Comparison of ENCODE assay signal across 19 cellular contexts in the genomic region with DNA sequence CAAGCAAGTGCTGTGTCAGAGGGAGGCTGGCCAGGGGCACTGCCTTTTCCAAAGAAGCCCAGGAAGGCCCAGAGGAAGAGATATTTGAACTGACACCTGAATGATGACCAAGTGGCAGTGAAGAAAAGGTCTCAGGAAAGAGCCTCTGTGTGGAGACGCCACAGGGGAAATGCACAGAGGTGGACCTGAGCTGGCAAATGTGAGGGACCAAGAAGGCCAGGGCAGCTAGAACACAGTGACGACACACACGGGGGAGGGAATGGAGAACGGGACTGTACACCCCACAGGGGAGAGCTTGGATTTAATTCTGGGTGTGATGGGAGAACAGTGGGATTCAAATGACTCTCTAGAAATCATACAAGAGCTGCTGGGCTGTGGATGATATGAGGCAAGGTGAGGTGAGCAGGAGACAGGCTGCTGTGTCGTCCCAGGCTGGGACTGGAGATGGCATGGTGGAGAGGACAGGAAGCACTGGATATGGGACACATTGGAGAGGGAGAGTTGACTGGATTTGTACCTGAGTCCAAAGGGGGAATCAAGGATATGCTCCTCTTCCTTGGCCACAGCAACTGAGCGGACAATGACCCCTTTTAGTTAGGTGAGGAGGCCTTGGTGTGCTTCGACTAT.
DNase-seq lines count a peak whose midpoint lies in the region; ATAC-seq and TF ChIP-seq lines count a peak whose summit lies in the region.
"Had no signal": no experiment of that assay in that cellular context is flagged by ENCODE, and none has a peak within 500 bp of the region (broad histone marks: within the 10 kb centered on the region; RNA-seq: fewer than 3 reads in every experiment).

No MANE protein-coding gene starts in this region.

- no peak overlapping the region for H3K9ac ChIP-seq in neural progenitor cell
- H3K9ac ChIP-seq: BLaER1 treated with 17β-estradiol and CSF1 and Interleukin-3, amounts not matched to agents 10 nM and 100 nM had no signal

- intact Hi-C loops in vagina (cut with DNase I), result no loop called here

- no peaks in the 10 kb centered on the region for H3K27me3 ChIP-seq in neural progenitor cell
- H3K27me3 ChIP-seq in vagina, result no peaks in the 10 kb centered on the region
- H3K27me3 ChIP-seq: BLaER1 treated with 17β-estradiol and CSF1 and Interleukin-3, amounts not matched to agents 10 nM and 100 nM had no signal

- peaks cover 6% of the 10 kb centered on the region for H3K4me1 ChIP-seq in neural progenitor cell
- H3K4me1 ChIP-seq in vagina, result peaks cover 19% of the 10 kb centered on the region
- H3K4me1 ChIP-seq: A549 had no signal

- no peaks in the 10 kb centered on the region for H3K79me2 ChIP-seq in neural progenitor cell (ENCODE audit: low read depth)

- POLR2A ChIA-PET in activated naive CD8-positive, alpha-beta T cell treated with anti-CD3 and anti-CD28 coated beads, Interleukin-2, amount 10 ng/mL, durations not matched to agents 7 days and 5 days (lab: Charles Lee), result no interaction called here

- peaks cover 6% of the 10 kb centered on the region for H3K27me3 Mint-ChIP-seq in activated naive CD8-positive, alpha-beta T cell treated with anti-CD3 and anti-CD28 coated beads, Interleukin-2, amount 10 ng/mL, durations not matched to agents 7 days and 5 days
- H3K27me3 Mint-ChIP-seq in activated naive CD8-positive, alpha-beta T cell treated with anti-CD3 and anti-CD28 coated beads for 36 hours, result no peaks in the 10 kb centered on the region
- H3K27me3 Mint-ChIP-seq in neural progenitor cell (ENCODE audit: insufficient read depth, low read depth) (peaks cover 6% of the 10 kb centered on the region), chondrocyte (ENCODE audit: low read depth) (no peaks in the 10 kb centered on the region)

- no peak overlapping the region for H2AFZ ChIP-seq in neural progenitor cell (replicated peaks)

- H3K36me3 ChIP-seq in neural progenitor cell, result no peaks in the 10 kb centered on the region
- H3K36me3 ChIP-seq in vagina, result no peaks in the 10 kb centered on the region

- H3F3A ChIP-seq in neural progenitor cell (ENCODE audit: low read depth), result peaks cover 4% of the 10 kb centered on the region

- no peak overlapping the region for H3K4me3 Mint-ChIP-seq in activated naive CD8-positive, alpha-beta T cell treated with anti-CD3 and anti-CD28 coated beads, Interleukin-2, amount 10 ng/mL, durations not matched to agents 7 days and 5 days
- no peak overlapping the region for H3K4me3 Mint-ChIP-seq in activated naive CD8-positive, alpha-beta T cell treated with anti-CD3 and anti-CD28 coated beads for 36 hours
- H3K4me3 Mint-ChIP-seq in neural progenitor cell (no peak overlapping the region), chondrocyte (ENCODE audit: unreplicated experiment) (no peak overlapping the region)

- TF ChIP-seq POLR2A in vagina (IDR thresholded peaks at IDR 0.05), result no peak

- no peak overlapping the region for H3K4me2 ChIP-seq in neural progenitor cell
- H3K4me2 ChIP-seq: A549; BLaER1 treated with 17β-estradiol and CSF1 and Interleukin-3, amounts not matched to agents 10 nM and 100 nM had no signal

- H3K4me3 ChIP-seq in neural progenitor cell (no peak overlapping the region), vagina (no peak overlapping the region)
- H3K4me3 ChIP-seq: A549; BLaER1 treated with 17β-estradiol and CSF1 and Interleukin-3, amounts not matched to agents 10 nM and 100 nM had no signal

- TF ChIP-seq CTCF in neural progenitor cell (IDR thresholded peaks at IDR 0.05), result no peak
- no peak for TF ChIP-seq CTCF in vagina (IDR thresholded peaks at IDR 0.05)
- TF ChIP-seq CTCF in chondrocyte (IDR thresholded peaks at IDR 0.05), result no peak

- H3K27ac Mint-ChIP-seq in activated naive CD8-positive, alpha-beta T cell treated with anti-CD3 and anti-CD28 coated beads, Interleukin-2, amount 10 ng/mL, durations not matched to agents 7 days and 5 days, result peak overlapping the region; percentile 11
- no peak overlapping the region for H3K27ac Mint-ChIP-seq in activated naive CD8-positive, alpha-beta T cell treated with anti-CD3 and anti-CD28 coated beads for 36 hours
- peak overlapping the region; percentile 11 for H3K27ac Mint-ChIP-seq in neural progenitor cell
- H3K27ac Mint-ChIP-seq in chondrocyte (ENCODE audit: unreplicated experiment), result no peak overlapping the region

- H3K4me1 Mint-ChIP-seq in activated naive CD8-positive, alpha-beta T cell treated with anti-CD3 and anti-CD28 coated beads, Interleukin-2, amount 10 ng/mL, durations not matched to agents 7 days and 5 days, result peaks cover 10% of the 10 kb centered on the region
- peaks cover 2% of the 10 kb centered on the region for H3K4me1 Mint-ChIP-seq in activated naive CD8-positive, alpha-beta T cell treated with anti-CD3 and anti-CD28 coated beads for 36 hours
- H3K4me1 Mint-ChIP-seq in neural progenitor cell (peaks cover 14% of the 10 kb centered on the region), chondrocyte (ENCODE audit: low read depth) (peaks cover 34% of the 10 kb centered on the region)

- H3K36me3 Mint-ChIP-seq in activated naive CD8-positive, alpha-beta T cell treated with anti-CD3 and anti-CD28 coated beads, Interleukin-2, amount 10 ng/mL, durations not matched to agents 7 days and 5 days, result no peaks in the 10 kb centered on the region
- H3K36me3 Mint-ChIP-seq in activated naive CD8-positive, alpha-beta T cell treated with anti-CD3 and anti-CD28 coated beads for 36 hours, result no peaks in the 10 kb centered on the region
- H3K36me3 Mint-ChIP-seq in neural progenitor cell (peaks cover 66% of the 10 kb centered on the region), chondrocyte (ENCODE audit: low read depth) (peaks cover 16% of the 10 kb centered on the region)

- no peak for ATAC-seq in activated naive CD8-positive, alpha-beta T cell treated with anti-CD3 and anti-CD28 coated beads, Interleukin-2, amount 10 ng/mL, durations not matched to agents 7 days and 5 days (ENCODE audit: low read depth)
- ATAC-seq in GM21737 (IDR thresholded peaks at IDR 0.05; ENCODE audit: unreplicated experiment), result no peak
- ATAC-seq: A549, PC-3 had no signal

- H3K27ac ChIP-seq in neural progenitor cell (no peak overlapping the region), vagina (no peak overlapping the region)
- H3K27ac ChIP-seq: A549; BLaER1 treated with 17β-estradiol and CSF1 and Interleukin-3, amounts not matched to agents 10 nM and 100 nM had no signal

- no peaks in the 10 kb centered on the region for H4K20me1 ChIP-seq in neural progenitor cell (ENCODE audit: low read depth)

- H3K9me3 Mint-ChIP-seq in activated naive CD8-positive, alpha-beta T cell treated with anti-CD3 and anti-CD28 coated beads, Interleukin-2, amount 10 ng/mL, durations not matched to agents 7 days and 5 days, result no peaks in the 10 kb centered on the region
- no peaks in the 10 kb centered on the region for H3K9me3 Mint-ChIP-seq in activated naive CD8-positive, alpha-beta T cell treated with anti-CD3 and anti-CD28 coated beads for 36 hours
- H3K9me3 Mint-ChIP-seq in neural progenitor cell (peaks cover 3% of the 10 kb centered on the region), chondrocyte (ENCODE audit: low read depth) (no peaks in the 10 kb centered on the region)

- H3K9me3 ChIP-seq in neural progenitor cell (ENCODE audit: low read depth) (no peaks in the 10 kb centered on the region), vagina (no peaks in the 10 kb centered on the region)
- H3K9me3 ChIP-seq: A549; BLaER1 treated with 17β-estradiol and CSF1 and Interleukin-3, amounts not matched to agents 10 nM and 100 nM had no signal

- no peak for DNase-seq in activated naive CD8-positive, alpha-beta T cell treated with anti-CD3 and anti-CD28 coated beads, Interleukin-2, amount 10 ng/mL, durations not matched to agents 7 days and 5 days
- DNase-seq in activated naive CD8-positive, alpha-beta T cell treated with anti-CD3 and anti-CD28 coated beads for 36 hours, result no peak
- peak; percentile 16 for DNase-seq in ecto neural progenitor cell (ENCODE audit: low spot score)
- no peak for DNase-seq in neural progenitor cell (ENCODE audit: low spot score)
- DNase-seq in vagina (ENCODE audit: extremely low spot score in 2 of 2), result peak; percentile 58 to 81
- no peak for DNase-seq in chondrocyte (ENCODE audit: low spot score)
- DNase-seq in NK-92 treated with Interleukin-12 subunit alpha and Interleukin-12 subunit beta, amount 100 ng/mL, for 24 hours (lab: John Stamatoyannopoulos, UW), result no peak
- DNase-seq: DMS 273 treated with DMSO at 0.1 percent for 48 hours, GDM1, GOT3, KG1, NCI-H1417 treated with DMSO at 0.1 percent for 48 hours, NCI-H2029, NCI-H2171 treated with DMSO at 0.1 percent for 48 hours, NCI-H774, PC-3 had no signal

Comparison
In these comparisons a context has a peak if more than half of its experiments do, and no peak if none do; other contexts are left out.
1. H3K27ac Mint-ChIP-seq: peak in activated naive CD8-positive, alpha-beta T cell treated with anti-CD3 and anti-CD28 coated beads, Interleukin-2, amount 10 ng/mL, durations not matched to agents 7 days and 5 days (single experiment) and neural progenitor cell (single experiment); none in activated naive CD8-positive, alpha-beta T cell treated with anti-CD3 and anti-CD28 coated beads for 36 hours (single experiment) and chondrocyte (single experiment).
2. DNase-seq: peak in ecto neural progenitor cell (single experiment) and vagina (2 of 2); none in activated naive CD8-positive, alpha-beta T cell treated with anti-CD3 and anti-CD28 coated beads, Interleukin-2, amount 10 ng/mL, durations not matched to agents 7 days and 5 days (single experiment), activated naive CD8-positive, alpha-beta T cell treated with anti-CD3 and anti-CD28 coated beads for 36 hours (single experiment), neural progenitor cell (single experiment), chondrocyte (single experiment) and NK-92 treated with Interleukin-12 subunit alpha and Interleukin-12 subunit beta, amount 100 ng/mL, for 24 hours (single experiment).